Comparison of ENCODE assay signal across 20 cellular contexts in the genomic region with DNA sequence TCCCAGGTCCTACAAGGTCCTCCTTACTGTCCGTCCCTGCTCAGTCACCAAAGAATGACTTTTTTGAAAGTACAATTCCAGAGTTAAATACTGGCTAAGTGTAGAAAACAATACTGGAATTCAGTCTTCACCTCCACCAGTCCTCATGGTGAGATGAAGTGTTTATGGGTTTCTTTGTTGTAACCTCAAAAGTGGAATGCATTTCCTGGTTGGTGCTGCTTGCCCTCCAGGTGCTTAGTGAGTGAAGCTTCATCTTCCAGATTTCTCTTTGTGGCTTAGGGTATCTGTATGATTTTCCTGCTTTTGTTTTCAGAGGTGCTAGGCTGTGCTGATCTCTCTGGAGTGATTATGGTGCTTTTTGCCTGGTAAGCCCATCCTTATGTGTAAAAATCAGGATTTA. TPM values are rescaled to one million over a fixed set of nuclear protein-coding genes. Genes with fewer than 3 reads are reported as not detected.
A peak's percentile ranks its signal among the peaks of the same experiment; 100 is the strongest.
DNase-seq lines count a peak whose midpoint lies in the region; ATAC-seq lines count a peak whose summit lies in the region.
"Had no signal": no experiment of that assay in that cellular context is flagged by ENCODE, and none has a peak within 500 bp of the region (broad histone marks: within the 10 kb centered on the region; RNA-seq: fewer than 3 reads in every experiment).

No MANE protein-coding gene starts in this region.

- peaks cover 3% of the 10 kb centered on the region for H3K36me3 Mint-ChIP-seq in T-helper 17 cell (ENCODE audit: low read depth)
- peaks cover 4 to 22% (median 6%) of the 10 kb centered on the region in 3 donors for H3K36me3 Mint-ChIP-seq in immature natural killer cell

- H3K27me3 ChIP-seq in BLaER1 treated with 17β-estradiol and CSF1 and Interleukin-3, amounts not matched to agents 10 nM and 100 nM = no peaks in the 10 kb centered on the region
- H3K27me3 ChIP-seq in HUES48 (ENCODE audit: control insufficient read depth, insufficient read depth, low read length) = no peaks in the 10 kb centered on the region
- H3K27me3 ChIP-seq: MG63, Peyer's patch had no signal

- peaks cover 9 to 36% (median 27%) of the 10 kb centered on the region in 10 experiments for H3K4me1 ChIP-seq in BLaER1 treated with 17β-estradiol and CSF1 and Interleukin-3, amounts not matched to agents 10 nM and 100 nM
- peaks cover 23% of the 10 kb centered on the region for H3K4me1 ChIP-seq in HUES48 (ENCODE audit: control insufficient read depth, insufficient read depth, low read length)
- H3K4me1 ChIP-seq: HAP-1, Peyer's patch had no signal

- peaks cover 17% of the 10 kb centered on the region for H3K4me1 Mint-ChIP-seq in T-helper 17 cell
- H3K4me1 Mint-ChIP-seq in immature natural killer cell = peaks cover 20 to 35% of the 10 kb centered on the region in 2 donors

- H3K27ac Mint-ChIP-seq in T-helper 17 cell (peak overlapping the region; percentile 49), immature natural killer cell (peak overlapping the region in 1 of 6 donors; percentile 21)
- H3K27ac Mint-ChIP-seq: CD8-positive, alpha-beta T cell had no signal

- no peaks in the 10 kb centered on the region; a peak in 1 of 22 replicates for H4K20me1 ChIP-seq in BLaER1 treated with 17β-estradiol and CSF1 and Interleukin-3, amounts not matched to agents 10 nM and 100 nM

- H3K27me3 Mint-ChIP-seq in T-helper 17 cell (no peaks in the 10 kb centered on the region), immature natural killer cell (ENCODE audit: low read depth in 3 of 3) (no peaks in the 10 kb centered on the region)

- no peak overlapping the region for H3K4me3 Mint-ChIP-seq in T-helper 17 cell
- peak overlapping the region in 3 of 5 donors; percentile 3 to 52 (median 15) for H3K4me3 Mint-ChIP-seq in immature natural killer cell
- H3K4me3 Mint-ChIP-seq: CD8-positive, alpha-beta T cell had no signal

- H3K9me3 Mint-ChIP-seq in immature natural killer cell = no peaks in the 10 kb centered on the region
- H3K9me3 Mint-ChIP-seq: CD8-positive, alpha-beta T cell had no signal

- ATAC-seq in T-helper 17 cell (no peak), HG03521 (IDR thresholded peaks at IDR 0.05; ENCODE audit: unreplicated experiment) (no peak)
- ATAC-seq: CD8-positive, alpha-beta T cell had no signal

- no peak overlapping the region for H3K9ac ChIP-seq in BLaER1 treated with 17β-estradiol and CSF1 and Interleukin-3, amounts not matched to agents 10 nM and 100 nM
- no peak overlapping the region for H3K9ac ChIP-seq in HUES48 (ENCODE audit: low read depth, low read length)
- H3K9ac ChIP-seq: SK-N-SH had no signal

- no peaks in the 10 kb centered on the region for H3K9me3 ChIP-seq in BLaER1 treated with 17β-estradiol and CSF1 and Interleukin-3, amounts not matched to agents 10 nM and 100 nM (replicated peaks in 1 of 11)
- no peaks in the 10 kb centered on the region for H3K9me3 ChIP-seq in HUES48 (ENCODE audit: control insufficient read depth, insufficient read depth, low read length)
- no peaks in the 10 kb centered on the region for H3K9me3 ChIP-seq in T-helper 17 cell (ENCODE audit: control insufficient read depth, low read length, poor library complexity, severe bottlenecking)
- H3K9me3 ChIP-seq: HAP-1, MG63, Peyer's patch, SK-N-SH had no signal

- peak overlapping the region in 10 of 11 experiments; percentile 6 to 82 (median 71); a peak in 20 of 22 replicates for H3K4me2 ChIP-seq in BLaER1 treated with 17β-estradiol and CSF1 and Interleukin-3, amounts not matched to agents 10 nM and 100 nM
- H3K4me2 ChIP-seq: SK-N-SH had no signal

- peak overlapping the region in 3 of 11 experiments; percentile 6 to 59 (median 49); a peak in 5 of 22 replicates for H3K27ac ChIP-seq in BLaER1 treated with 17β-estradiol and CSF1 and Interleukin-3, amounts not matched to agents 10 nM and 100 nM
- H3K27ac ChIP-seq in HUES48 (ENCODE audit: low read depth, low read length) = peak overlapping the region; percentile 58
- H3K27ac ChIP-seq: Peyer's patch had no signal

- H3K36me3 ChIP-seq in BLaER1 treated with 17β-estradiol and CSF1 and Interleukin-3, amounts not matched to agents 10 nM and 100 nM = peaks cover 24 to 72% (median 41%) of the 10 kb centered on the region in 11 experiments
- H3K36me3 ChIP-seq in HUES48 (ENCODE audit: control insufficient read depth, insufficient read depth, low read length) = peaks cover 11% of the 10 kb centered on the region; the same call in 1 of the 2 replicates
- H3K36me3 ChIP-seq: HAP-1 had no signal

- no peak overlapping the region for H3K4me3 ChIP-seq in BLaER1 treated with 17β-estradiol and CSF1 and Interleukin-3, amounts not matched to agents 10 nM and 100 nM
- no peak overlapping the region for H3K4me3 ChIP-seq in HUES48 (ENCODE audit: low read depth, low read length)
- H3K4me3 ChIP-seq: HAP-1, MG63, Peyer's patch had no signal

- DNase-seq in T-helper 17 cell (no peak), immature natural killer cell (no peak), NCI-H1048 (lab: John Stamatoyannopoulos, UW) (no peak), putamen (ENCODE audit: low spot score) (no peak), NCI-H2227 (lab: John Stamatoyannopoulos, UW; ENCODE audit: unreplicated experiment) (no peak)
- DNase-seq: ACHN; CD8-positive, alpha-beta T cell; KG1; MG63; NCI-H1105 treated with DMSO at 0.1 percent for 48 hours; NCI-H187 treated with DMSO at 0.1 percent for 48 hours; NCI-H2171; NCI-H82; Peyer's patch; Right ventricle myocardium superior; SK-N-SH had no signal

RNA-seq across cellular contexts. Expression of a gene that starts 49.4 kb away (rescaled TPM):
- 1 to 10 TPM; 5.7 to 8.3 TPM for total RNA-seq in T-helper 17 cell
- polyA plus RNA-seq in immature natural killer cell = 1 to 10 TPM; 3.2 to 5.9 (median 3.3) TPM

RNA-seq across cellular contexts. Expression of a gene that starts 49.8 kb away (rescaled TPM):
- total RNA-seq in T-helper 17 cell = 10 to 100 TPM; 12.6 to 17.2 TPM
- polyA plus RNA-seq in immature natural killer cell = 10 to 100 TPM in 2 of 3 donors, 1 to 10 TPM in 1; 5.6 to 13.7 (median 10.3) TPM
